ENCODE assay signal across 8 cellular contexts in the genomic region with DNA sequence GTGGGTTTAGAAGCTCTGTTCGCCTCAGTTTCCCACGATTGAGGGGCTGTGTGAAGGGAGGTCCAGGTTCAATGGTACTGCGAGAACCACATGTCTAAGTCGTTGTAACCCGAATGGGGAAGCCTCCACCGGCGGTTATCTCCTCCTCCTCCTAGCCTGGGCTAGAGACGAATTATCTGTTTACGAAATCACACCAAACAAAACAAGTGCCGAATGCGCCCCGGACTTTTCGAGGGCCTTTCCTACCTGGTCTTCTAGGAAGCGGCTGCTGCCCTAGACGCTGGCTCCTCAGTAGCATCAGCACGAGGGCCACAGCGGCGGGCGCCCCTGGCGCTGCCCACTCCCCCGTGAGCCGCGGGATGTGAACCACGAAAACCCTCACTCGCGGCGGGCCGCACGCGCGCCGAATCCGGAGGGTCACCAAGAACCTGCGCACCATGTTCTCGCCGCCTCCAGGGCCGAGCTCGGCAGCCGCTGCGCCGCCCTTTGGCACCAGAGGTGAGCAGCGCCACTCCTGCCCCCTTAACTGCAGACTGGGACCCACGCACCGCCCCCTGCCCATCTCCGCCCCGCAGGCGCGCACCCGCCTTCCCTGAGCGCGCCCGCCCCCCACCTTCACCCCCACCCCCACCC. TPM values are rescaled to one million over a fixed set of nuclear protein-coding genes. Genes with fewer than 3 reads are reported as not detected.
DNase-seq lines count a peak whose midpoint lies in the region; ATAC-seq and TF ChIP-seq lines count a peak whose summit lies in the region.

CDKN2A (minus strand) TSS at position 500 of the 633 bp plus-strand sequence.

- H3K4me3 ChIP-seq in fibroblast of pulmonary artery (replicated peaks; ENCODE audit: low read depth, low read length), result peak within 1 kb of the TSS; percentile 96
- H3K4me3 ChIP-seq in neutrophil (ENCODE audit: low read depth in 1 of 2, low read length in 1 of 2), result peak within 1 kb of the TSS; percentile 71 to 79

- H3K4me1 Mint-ChIP-seq in activated CD8-positive, alpha-beta memory T cell treated with anti-CD3 and anti-CD28 coated beads, Interleukin-2, amount 10 ng/mL, durations not matched to agents 7 days and 5 days, result peaks cover 29% of the 10 kb centered on the region

- H3K27ac ChIP-seq in neutrophil, result peak within 1 kb of the TSS; percentile 70

- no peaks in the 10 kb centered on the region for H3K9me3 ChIP-seq in neutrophil

- H3K36me3 Mint-ChIP-seq in activated CD8-positive, alpha-beta memory T cell treated with anti-CD3 and anti-CD28 coated beads, Interleukin-2, amount 10 ng/mL, durations not matched to agents 7 days and 5 days, result peaks cover 20% of the 10 kb centered on the region

- CTCF ChIA-PET in activated CD8-positive, alpha-beta memory T cell treated with anti-CD3 and anti-CD28 coated beads, Interleukin-2, amount 10 ng/mL, durations not matched to agents 7 days and 5 days (lab: Charles Lee), result interaction anchor here (0.6 to 5.8 kb wide), 8 partner anchors 14 to 250 kb away, joined by 3 to 62 read pairs (median 4); partner anchors contain the start of gene CDKN2B

- H3K27ac Mint-ChIP-seq in activated CD8-positive, alpha-beta memory T cell treated with anti-CD3 and anti-CD28 coated beads, Interleukin-2, amount 10 ng/mL, durations not matched to agents 7 days and 5 days, result peak within 1 kb of the TSS; percentile 98

- peak; percentile 34 for ATAC-seq in HG02884 (IDR thresholded peaks at IDR 0.05; ENCODE audit: unreplicated experiment)
- peak; percentile 64 for ATAC-seq in activated CD8-positive, alpha-beta memory T cell treated with anti-CD3 and anti-CD28 coated beads, Interleukin-2, amount 10 ng/mL, durations not matched to agents 7 days and 5 days

- H3K9me3 Mint-ChIP-seq in activated CD8-positive, alpha-beta memory T cell treated with anti-CD3 and anti-CD28 coated beads, Interleukin-2, amount 10 ng/mL, durations not matched to agents 7 days and 5 days (ENCODE audit: low read depth), result no peaks in the 10 kb centered on the region

- H3K27me3 Mint-ChIP-seq in activated CD8-positive, alpha-beta memory T cell treated with anti-CD3 and anti-CD28 coated beads, Interleukin-2, amount 10 ng/mL, durations not matched to agents 7 days and 5 days, result peaks cover 30% of the 10 kb centered on the region

- H3K27me3 ChIP-seq in neutrophil, result peaks cover 95% of the 10 kb centered on the region

- H3K4me1 ChIP-seq in neutrophil (ENCODE audit: control insufficient read depth in 1 of 2, insufficient read depth in 1 of 2, low read depth in 1 of 2, low read length in 1 of 2), result peaks cover 22 to 30% of the 10 kb centered on the region in 2 experiments

- DNase-seq in stimulated activated CD4-positive, alpha-beta T cell treated with anti-CD3 and anti-CD28 coated beads, Interleukin-4, amount 100 ng/mL, for 1 hour, result peak; percentile 46
- no peak for DNase-seq in stimulated activated CD4-positive, alpha-beta T cell treated with anti-CD3 and anti-CD28 coated beads, Interleukin-12 subunit alpha, Interleukin-12 subunit beta, amount 100 ng/mL, for 4 hours
- DNase-seq in NCI-H510A treated with DMSO at 0.1 percent for 48 hours (lab: John Stamatoyannopoulos, UW) (peak; percentile 79), fibroblast of pulmonary artery (ENCODE audit: low read depth) (peak; percentile 55), hepatic stellate cell (ENCODE audit: low spot score) (no peak)
- DNase-seq in activated CD8-positive, alpha-beta memory T cell treated with anti-CD3 and anti-CD28 coated beads, Interleukin-2, amount 10 ng/mL, durations not matched to agents 7 days and 5 days, result peak; percentile 76

- peak within 1 kb of the TSS; percentile 95 for H3K4me3 Mint-ChIP-seq in activated CD8-positive, alpha-beta memory T cell treated with anti-CD3 and anti-CD28 coated beads, Interleukin-2, amount 10 ng/mL, durations not matched to agents 7 days and 5 days

- TF ChIP-seq CTCF in fibroblast of pulmonary artery (IDR thresholded peaks at IDR 0.05; ENCODE audit: low read length, missing control alignments) (no peak), neutrophil (IDR thresholded peaks at IDR 0.05) (no peak)

- H3K36me3 ChIP-seq in neutrophil, result no peaks in the 10 kb centered on the region

RNA-seq across cellular contexts. Expression of gene CDKN2A, which starts in this region (rescaled TPM):
- total RNA-seq in activated CD8-positive, alpha-beta memory T cell treated with anti-CD3 and anti-CD28 coated beads, Interleukin-2, amount 10 ng/mL, durations not matched to agents 7 days and 5 days, result 10 to 100 TPM; 16.9 to 34.1 TPM

Comparison
In these comparisons a context has a peak if more than half of its experiments do, and no peak if none do; other contexts are left out.
1. DNase-seq: peak in stimulated activated CD4-positive, alpha-beta T cell treated with anti-CD3 and anti-CD28 coated beads, Interleukin-4, amount 100 ng/mL, for 1 hour (single experiment), NCI-H510A treated with DMSO at 0.1 percent for 48 hours (single experiment), activated CD8-positive, alpha-beta memory T cell treated with anti-CD3 and anti-CD28 coated beads, Interleukin-2, amount 10 ng/mL, durations not matched to agents 7 days and 5 days (single experiment) and fibroblast of pulmonary artery (single experiment); none in stimulated activated CD4-positive, alpha-beta T cell treated with anti-CD3 and anti-CD28 coated beads, Interleukin-12 subunit alpha, Interleukin-12 subunit beta, amount 100 ng/mL, for 4 hours (single experiment) and hepatic stellate cell (single experiment).